18 cellular contexts compared by ENCODE assay signal in genomic region chr7:44694766-44695165, GRCh38.
"Had no signal": no experiment of that assay in that cellular context is flagged by ENCODE, and none has a peak within 500 bp of the region (broad histone marks: within the 10 kb centered on the region; RNA-seq: fewer than 3 reads in every experiment).

No MANE protein-coding gene starts in this region.

- H3K4me1 Mint-ChIP-seq: activated B cell treated with CpG ODN at 0.5 μM for 24 hours; nephron; stimulated activated naive CD8-positive, alpha-beta T cell treated with anti-CD3 and anti-CD28 coated beads, Interleukin-15, amount 100 ng/mL, for 72 hours had no signal

- H3K9ac ChIP-seq: SK-N-SH had no signal

- H3K4me3 Mint-ChIP-seq: activated B cell treated with CpG ODN at 0.5 μM for 24 hours; central memory CD8-positive, alpha-beta T cell; effector memory CD8-positive, alpha-beta T cell; nephron; stimulated activated naive CD8-positive, alpha-beta T cell treated with anti-CD3 and anti-CD28 coated beads, Interleukin-15, amount 100 ng/mL, for 72 hours had no signal

- H3K27me3 Mint-ChIP-seq: activated B cell treated with CpG ODN at 0.5 μM for 24 hours; central memory CD8-positive, alpha-beta T cell; effector memory CD8-positive, alpha-beta T cell; stimulated activated naive CD8-positive, alpha-beta T cell treated with anti-CD3 and anti-CD28 coated beads, Interleukin-15, amount 100 ng/mL, for 72 hours had no signal

- ATAC-seq: effector memory CD8-positive, alpha-beta T cell; left colon; stimulated activated naive CD8-positive, alpha-beta T cell treated with anti-CD3 and anti-CD28 coated beads, Interleukin-15, amount 100 ng/mL, for 72 hours had no signal

- H3K4me3 ChIP-seq: adrenal gland, testis, upper lobe of right lung had no signal

- H3K27ac Mint-ChIP-seq: activated B cell treated with CpG ODN at 0.5 μM for 24 hours, nephron had no signal

- H3K27me3 ChIP-seq: adrenal gland, testis, upper lobe of right lung had no signal

- H3K4me1 ChIP-seq: adrenal gland, testis, upper lobe of right lung had no signal

- DNase-seq: activated B cell treated with CpG ODN at 0.5 μM for 24 hours; activated CD4-positive, alpha-beta T cell treated with anti-CD3 and anti-CD28 coated beads, Interleukin-2, amount 50 U/mL, for 1 hour; activated naive CD4-positive, alpha-beta T cell; activated T-cell treated with anti-CD3 and anti-CD28 coated beads, Interleukin-2, amount 50 U/mL, for 48 hours; cortex of kidney; effector memory CD8-positive, alpha-beta T cell; left colon; occipital lobe; SK-N-SH; stimulated activated CD4-positive, alpha-beta T cell treated with anti-CD3 and anti-CD28 coated beads, Interleukin-15, amount 100 ng/mL, for 24 hours; stimulated activated CD4-positive, alpha-beta T cell treated with anti-CD3 and anti-CD28 coated beads, Interleukin-4, amount 100 ng/mL, for 24 hours; stimulated activated naive CD8-positive, alpha-beta T cell treated with anti-CD3 and anti-CD28 coated beads, Interleukin-15, amount 100 ng/mL, for 72 hours; testis; upper lobe of right lung had no signal

- H3K27ac ChIP-seq: epithelial cell of prostate, testis, upper lobe of right lung had no signal

- H3K9me3 ChIP-seq: adrenal gland, SK-N-SH, testis, upper lobe of right lung had no signal
